In the genomic region with DNA sequence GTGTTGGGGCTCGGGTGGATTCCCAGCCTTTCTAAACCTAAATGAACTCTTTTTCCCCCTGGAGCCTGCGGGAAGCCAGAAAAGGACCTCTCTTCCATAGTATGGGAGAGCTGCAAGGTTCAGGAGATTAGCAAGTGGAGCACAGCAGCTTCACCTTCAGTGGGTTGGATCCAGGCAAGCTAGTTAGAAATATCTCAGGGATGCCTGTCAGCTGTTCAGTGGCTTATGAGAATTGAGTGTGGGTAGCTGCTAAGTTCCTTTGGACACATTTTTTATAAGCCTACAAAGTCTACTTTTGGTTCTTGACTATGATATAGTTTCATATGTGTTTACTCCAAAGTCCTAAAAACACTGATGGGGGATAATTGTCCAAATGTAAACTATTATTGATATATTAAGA, we compare ENCODE assay signal across 24 cellular contexts.
"Had no signal": no experiment of that assay in that cellular context is flagged by ENCODE, and none has a peak within 500 bp of the region (broad histone marks: within the 10 kb centered on the region; RNA-seq: fewer than 3 reads in every experiment).

No MANE protein-coding gene starts in this region.

- H3K4me1 Mint-ChIP-seq: endodermal cell had no signal

- H3K27ac ChIP-seq: colonic mucosa, coronary artery, epithelial cell of prostate, esophagus muscularis mucosa, esophagus squamous epithelium, foreskin keratinocyte, gastrocnemius medialis, gastroesophageal sphincter, heart left ventricle had no signal

- H3K4me3 ChIP-seq: colonic mucosa, coronary artery, dorsolateral prefrontal cortex, esophagus muscularis mucosa, esophagus squamous epithelium, gastrocnemius medialis, gastroesophageal sphincter, heart left ventricle had no signal

- DNase-seq: colonic mucosa; cortex of kidney; dermis blood vessel endothelial cell; dorsolateral prefrontal cortex; effector CD4-positive, alpha-beta T cell; effector CD8-positive, alpha-beta T cell; effector memory CD4-positive, alpha-beta T cell; effector memory CD8-positive, alpha-beta T cell; endodermal cell; erythroblast; esophagus squamous epithelium; foreskin fibroblast; foreskin keratinocyte; foreskin melanocyte; gastrocnemius medialis; glutamatergic neuron; head of caudate nucleus; heart left ventricle had no signal

- H3K27ac Mint-ChIP-seq: dendritic cell treated with granulocyte-macrophage colony-stimulating factor and Interleukin-4, amounts not matched to agents 40 ng/mL and 50 ng/mL, for 4 days; effector memory CD8-positive, alpha-beta T cell; endodermal cell had no signal

- ATAC-seq: effector memory CD8-positive, alpha-beta T cell; esophagus mucosa; foreskin keratinocyte; gastrocnemius medialis; gastroesophageal sphincter; heart left ventricle had no signal

- H3K4me3 Mint-ChIP-seq: dendritic cell treated with granulocyte-macrophage colony-stimulating factor and Interleukin-4, amounts not matched to agents 40 ng/mL and 50 ng/mL, for 4 days; effector memory CD8-positive, alpha-beta T cell; endodermal cell had no signal

- H3K36me3 ChIP-seq: colonic mucosa, esophagus muscularis mucosa, esophagus squamous epithelium, gastrocnemius medialis, gastroesophageal sphincter, heart left ventricle had no signal

- H3K4me1 ChIP-seq: colonic mucosa, esophagus muscularis mucosa, esophagus squamous epithelium, foreskin keratinocyte, gastrocnemius medialis, gastroesophageal sphincter, heart left ventricle had no signal

- H3K27me3 Mint-ChIP-seq: dendritic cell treated with granulocyte-macrophage colony-stimulating factor and Interleukin-4, amounts not matched to agents 40 ng/mL and 50 ng/mL, for 4 days had no signal

- H3K9me3 ChIP-seq: colonic mucosa, gastrocnemius medialis had no signal

- H3K27me3 ChIP-seq: colonic mucosa, dorsolateral prefrontal cortex, esophagus muscularis mucosa, esophagus squamous epithelium, gastrocnemius medialis, gastroesophageal sphincter, heart left ventricle had no signal
